ENCODE assay signal across 18 cellular contexts in genomic region chr12:52054838-52055741, GRCh38. TPM values are rescaled to one million over a fixed set of nuclear protein-coding genes. Genes with fewer than 3 reads are reported as not detected.
A peak's percentile ranks its signal among the peaks of the same experiment; 100 is the strongest.
DNase-seq lines count a peak whose midpoint lies in the region; ATAC-seq and TF ChIP-seq lines count a peak whose summit lies in the region.
"Had no signal": no experiment of that assay in that cellular context is flagged by ENCODE, and none has a peak within 500 bp of the region (broad histone marks: within the 10 kb centered on the region; RNA-seq: fewer than 3 reads in every experiment).

No MANE protein-coding gene starts in this region.

- ATAC-seq in left cardiac atrium (no peak), left ventricle myocardium superior (no peak), HG03025 (IDR thresholded peaks at IDR 0.05; ENCODE audit: low FRiP score, unreplicated experiment) (no peak)
- ATAC-seq: foreskin keratinocyte had no signal

- H3K36me3 ChIP-seq in ovary (no peaks in the 10 kb centered on the region), vagina (peaks cover 0 to 27% of the 10 kb centered on the region in 2 donors)

- no peak for TF ChIP-seq POLR2A in ovary (IDR thresholded peaks at IDR 0.05)
- no peak for TF ChIP-seq POLR2A in vagina (IDR thresholded peaks at IDR 0.05)

- intact Hi-C loops in left cardiac atrium (cut with DNase I): no loop called here
- intact Hi-C loops in left ventricle myocardium superior (cut with micrococcal nuclease): no loop called here
- intact Hi-C loops in ovary (cut with DNase I): no loop called here
- intact Hi-C loops in vagina (cut with DNase I): no loop called here

- H3K9me3 ChIP-seq in ovary: no peaks in the 10 kb centered on the region
- no peaks in the 10 kb centered on the region for H3K9me3 ChIP-seq in vagina
- H3K9me3 ChIP-seq: Caco-2 had no signal

- peak overlapping the region; percentile 81 for H3K27ac ChIP-seq in cingulate gyrus (ENCODE audit: low read depth, low read length)
- peak overlapping the region in 1 of 2 donors; percentile 90 for H3K27ac ChIP-seq in ovary
- peak overlapping the region; percentile 99 for H3K27ac ChIP-seq in vagina
- H3K27ac ChIP-seq: foreskin keratinocyte had no signal

- no peak for TF ChIP-seq CTCF in ovary (IDR thresholded peaks at IDR 0.05)
- no peak for TF ChIP-seq CTCF in vagina (IDR thresholded peaks at IDR 0.05)

- 93 to 96% (median 95%) methylated on average over 21 of the region's 21 CpGs for WGBS in ovary, 3 donors

- no peak for TF ChIP-seq EP300 in ovary (IDR thresholded peaks at IDR 0.05)

- DNase-seq in left cardiac atrium (peak; percentile 35), left ventricle myocardium superior (no peak), ovary (peak in 4 of 5 donors; percentile 32 to 66 (median 62)), vagina (ENCODE audit: extremely low spot score in 2 of 2) (no peak), epidermal melanocyte (ENCODE audit: insufficient read length, low spot score) (no peak)
- DNase-seq: activated CD4-positive, alpha-beta memory T cell treated with anti-CD3 and anti-CD28 coated beads, Interleukin-2, amount 10 ng/mL, durations not matched to agents 7 days and 5 days; Caco-2; EL; foreskin keratinocyte; NCI-H187; NCI-H345; NK-92 treated with Interleukin-12 subunit alpha and Interleukin-12 subunit beta, amount 100 ng/mL, for 24 hours; retina; RPMI8226; SW 1271 had no signal

- H3K27me3 ChIP-seq in ovary: no peaks in the 10 kb centered on the region
- no peaks in the 10 kb centered on the region for H3K27me3 ChIP-seq in vagina
- H3K27me3 ChIP-seq: foreskin keratinocyte had no signal

- peaks cover 10% of the 10 kb centered on the region for H3K4me1 ChIP-seq in ovary (ENCODE audit: insufficient read depth)
- H3K4me1 ChIP-seq in vagina: peaks cover 21% of the 10 kb centered on the region

- H3K4me3 ChIP-seq in ovary: no peak overlapping the region
- peak overlapping the region in 1 of 2 donors; percentile 19 for H3K4me3 ChIP-seq in vagina

RNA-seq across cellular contexts. Expression of gene NR4A1, which starts 3.8 kb away (rescaled TPM):
- total RNA-seq in left cardiac atrium (100 to 1,000 TPM in 1 of 2 donors, 10 to 100 TPM in 1; 85.6 to 172 TPM), left ventricle myocardium superior (58.9 TPM), ovary (1,000 to 10,000 TPM in 2 of 7 donors, 100 to 1,000 TPM in 5; 142 to 1,603 (median 414) TPM), vagina (465 TPM)
- 100 to 1,000 TPM in 1 of 2 donors, 10 to 100 TPM in 1; 41.7 to 159 TPM for polyA plus RNA-seq in ovary

RNA-seq across cellular contexts. Expression of gene ATG101, which starts 14.7 kb away (rescaled TPM):
- 10 to 100 TPM; 25.2 to 28.7 TPM for total RNA-seq in left cardiac atrium
- 26.5 TPM for total RNA-seq in left ventricle myocardium superior
- total RNA-seq in ovary: 10 to 100 TPM; 24.9 to 48.7 (median 28.9) TPM
- polyA plus RNA-seq in ovary: 10 to 100 TPM; 13.6 to 26.2 TPM
- 27.7 TPM for total RNA-seq in vagina

RNA-seq across cellular contexts. Expression of gene SMIM41, which starts 24.4 kb away (rescaled TPM):
- total RNA-seq in left cardiac atrium (under 1 TPM in 1 of 2 donors, not detected in 1; 0.27 TPM), left ventricle myocardium superior (not detected), ovary (1 to 10 TPM; 1.4 to 4.5 (median 2.8) TPM), vagina (1.5 TPM)
- 1 to 10 TPM in 1 of 2 donors, under 1 TPM in 1; 0.32 to 3.4 TPM for polyA plus RNA-seq in ovary
- total RNA-seq: activated CD4-positive, alpha-beta memory T cell treated with anti-CD3 and anti-CD28 coated beads, Interleukin-2, amount 10 ng/mL, durations not matched to agents 7 days and 5 days; Caco-2; foreskin keratinocyte had no signal
- polyA plus RNA-seq: foreskin keratinocyte, IgD-negative memory B cell had no signal

RNA-seq across cellular contexts. Expression of gene TAMALIN, which starts 48.3 kb away (rescaled TPM):
- total RNA-seq in left cardiac atrium: 10 to 100 TPM; 25.3 to 44.0 TPM
- 22.2 TPM for total RNA-seq in left ventricle myocardium superior
- 10 to 100 TPM; 20.8 to 84.1 (median 38.6) TPM for total RNA-seq in ovary
- 10 to 100 TPM; 16.8 to 21.8 TPM for polyA plus RNA-seq in ovary
- total RNA-seq in vagina: 47.1 TPM

Comparison
In these comparisons a context has a peak if more than half of its experiments do, and no peak if none do; other contexts are left out.
1. DNase-seq: peak in left cardiac atrium (single experiment) and ovary (4 of 5); none in left ventricle myocardium superior (single experiment), vagina (0 of 2) and epidermal melanocyte (single experiment).